ENCODE assay signal across 18 cellular contexts in the genomic region with DNA sequence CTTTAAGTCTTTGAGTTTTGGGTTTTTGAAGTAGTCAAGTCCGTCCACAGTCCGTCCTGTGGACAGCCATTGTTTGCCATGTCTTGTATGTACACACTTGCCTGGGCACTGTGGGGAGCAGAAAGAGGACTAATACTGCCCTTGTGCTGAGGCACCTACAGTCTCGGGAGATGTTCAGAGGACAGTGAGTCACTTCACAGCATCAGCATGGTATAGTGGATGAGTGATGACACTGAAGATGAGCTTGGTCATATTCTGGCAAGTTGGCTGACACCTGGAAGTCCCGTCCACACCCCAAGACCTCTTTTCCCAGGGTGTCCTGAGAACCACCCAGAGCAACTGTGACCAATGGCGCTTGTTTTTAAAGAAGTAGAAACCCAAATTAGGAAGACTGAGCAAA. TPM values are rescaled to one million over a fixed set of nuclear protein-coding genes. Genes with fewer than 3 reads are reported as not detected.
DNase-seq lines count a peak whose midpoint lies in the region; ATAC-seq, FAIRE-seq and TF ChIP-seq lines count a peak whose summit lies in the region.
"Had no signal": no experiment of that assay in that cellular context is flagged by ENCODE, and none has a peak within 500 bp of the region (broad histone marks: within the 10 kb centered on the region; RNA-seq: fewer than 3 reads in every experiment).

No MANE protein-coding gene starts in this region.

- dilution Hi-C loops in endothelial cell of umbilical vein (cut with MboI; ENCODE audit: extremely low pct_ligation_motif_present, low sequenced_read_pairs) = no loop called here

- H3K27me3 Mint-ChIP-seq in activated naive CD8-positive, alpha-beta T cell = no peaks in the 10 kb centered on the region
- no peaks in the 10 kb centered on the region for H3K27me3 Mint-ChIP-seq in activated naive CD8-positive, alpha-beta T cell treated with anti-CD3 and anti-CD28 coated beads, Interleukin-2, amount 50 U/mL, for 24 hours

- TF ChIP-seq POLR2A in endothelial cell of umbilical vein (IDR thresholded peaks at IDR 0.05; ENCODE audit: low read depth, low read length) (no peak), ovary (IDR thresholded peaks at IDR 0.05) (no peak), vagina (IDR thresholded peaks at IDR 0.05) (no peak)

- no peaks in the 10 kb centered on the region for H4K20me1 ChIP-seq in endothelial cell of umbilical vein (replicated peaks; ENCODE audit: control insufficient read depth, extremely low read depth, insufficient read depth, low read length)

- intact Hi-C loops in endothelial cell of umbilical vein (cut with micrococcal nuclease) (no loop called here), ovary (cut with DNase I) (loop anchor here in 1 of 4 donors (10.0 kb wide), 1 partner anchor 372 kb away; no protein-coding TSS in a partner anchor), vagina (cut with DNase I) (no loop called here)

- H3K4me1 ChIP-seq in endothelial cell of umbilical vein (ENCODE audit: control insufficient read depth, extremely low read depth, insufficient read depth, low read length) (peaks cover 71% of the 10 kb centered on the region), ovary (ENCODE audit: insufficient read depth) (peaks cover 1% of the 10 kb centered on the region), vagina (peaks cover 8% of the 10 kb centered on the region)

- H3K9ac ChIP-seq in endothelial cell of umbilical vein (replicated peaks; ENCODE audit: extremely low read depth, insufficient read depth, low read length) = no peak overlapping the region

- H3K36me3 Mint-ChIP-seq in activated naive CD8-positive, alpha-beta T cell = peaks cover 2% of the 10 kb centered on the region
- H3K36me3 Mint-ChIP-seq in activated naive CD8-positive, alpha-beta T cell treated with anti-CD3 and anti-CD28 coated beads, Interleukin-2, amount 50 U/mL, for 24 hours (ENCODE audit: low read depth) = peaks cover 2% of the 10 kb centered on the region

- H3K27ac ChIP-seq in endothelial cell of umbilical vein (ENCODE audit: insufficient read depth, low read depth, low read length) = peak overlapping the region; percentile 85
- H3K27ac ChIP-seq in ovary = no peak overlapping the region
- H3K27ac ChIP-seq in vagina = no peak overlapping the region

- peak overlapping the region; percentile 25 for H3K27ac Mint-ChIP-seq in activated naive CD8-positive, alpha-beta T cell
- H3K27ac Mint-ChIP-seq in activated naive CD8-positive, alpha-beta T cell treated with anti-CD3 and anti-CD28 coated beads, Interleukin-2, amount 50 U/mL, for 24 hours = no peak overlapping the region

- no peaks in the 10 kb centered on the region for H3K9me3 Mint-ChIP-seq in activated naive CD8-positive, alpha-beta T cell (ENCODE audit: low read depth)
- H3K9me3 Mint-ChIP-seq in activated naive CD8-positive, alpha-beta T cell treated with anti-CD3 and anti-CD28 coated beads, Interleukin-2, amount 50 U/mL, for 24 hours = no peaks in the 10 kb centered on the region

- no peaks in the 10 kb centered on the region for H3K27me3 ChIP-seq in endothelial cell of umbilical vein (ENCODE audit: control insufficient read depth in 2 of 2, insufficient read depth in 2 of 2, low read length in 2 of 2)
- H3K27me3 ChIP-seq in ovary = no peaks in the 10 kb centered on the region
- H3K27me3 ChIP-seq in vagina = no peaks in the 10 kb centered on the region

- CTCF ChIA-PET in endothelial cell of umbilical vein (lab: Charles Lee) = no interaction called here

- peaks cover 81% of the 10 kb centered on the region for H3K79me2 ChIP-seq in endothelial cell of umbilical vein (ENCODE audit: control insufficient read depth, insufficient read depth, low read length)

- no peak for FAIRE-seq in endothelial cell of umbilical vein (lab: Jason Lieb, UNC)
- FAIRE-seq: A204.1, HTR-8/SVneo had no signal

- POLR2A ChIA-PET in endothelial cell of umbilical vein (lab: Charles Lee) = no interaction called here

- ATAC-seq in activated naive CD8-positive, alpha-beta T cell treated with anti-CD3 and anti-CD28 coated beads, Interleukin-2, amount 50 U/mL, for 24 hours = no peak
- no peak for ATAC-seq in GM21723 (IDR thresholded peaks at IDR 0.05; ENCODE audit: unreplicated experiment)

- 92 to 94% (median 93%) methylated on average over 5 of the region's 5 CpGs for WGBS in ovary, 3 donors

- H3K9me3 ChIP-seq in endothelial cell of umbilical vein (replicated peaks; ENCODE audit: control insufficient read depth, insufficient read depth, low read length) (no peaks in the 10 kb centered on the region), ovary (no peaks in the 10 kb centered on the region), vagina (no peaks in the 10 kb centered on the region)

- H3K36me3 ChIP-seq in endothelial cell of umbilical vein (ENCODE audit: control insufficient read depth in 2 of 2, extremely low read depth in 1 of 2, insufficient read depth in 2 of 2, low read length in 2 of 2) (peaks cover 2 to 3% of the 10 kb centered on the region in 2 experiments), ovary (no peaks in the 10 kb centered on the region), vagina (peaks cover 0 to under 1% of the 10 kb centered on the region in 2 donors)

- BruUV-seq in endothelial cell of umbilical vein (replicated peaks; lab: Mats Ljungman, UMichigan) = no TSS peak

- H2AFZ ChIP-seq in endothelial cell of umbilical vein (ENCODE audit: low read depth, low read length) = no peak overlapping the region

- TF ChIP-seq EP300 in ovary (IDR thresholded peaks at IDR 0.05) = no peak

- DNase-seq in activated naive CD8-positive, alpha-beta T cell treated with anti-CD3 and anti-CD28 coated beads, Interleukin-2, amount 50 U/mL, for 24 hours = no peak
- DNase-seq in M059J (ENCODE audit: low read depth) = peak; percentile 10
- no peak for DNase-seq in endothelial cell of umbilical vein (ENCODE audit: low read depth, low spot score)
- no peak for DNase-seq in Ammon's horn (ENCODE audit: low spot score)
- no peak for DNase-seq in ovary
- DNase-seq in vagina (ENCODE audit: extremely low spot score in 2 of 2) = no peak
- DNase-seq: C1 segment of cervical spinal cord; EL; HCEC 1CT; NCI-H1417; NCI-H1930; NCI-H2171; NCI-H446 treated with DMSO at 0.1 percent for 48 hours; NK-92 treated with Interleukin-12 subunit alpha and Interleukin-12 subunit beta, amount 100 ng/mL, for 24 hours had no signal

- H3K4me3 Mint-ChIP-seq in activated naive CD8-positive, alpha-beta T cell = no peak overlapping the region
- no peak overlapping the region for H3K4me3 Mint-ChIP-seq in activated naive CD8-positive, alpha-beta T cell treated with anti-CD3 and anti-CD28 coated beads, Interleukin-2, amount 50 U/mL, for 24 hours

- no peak overlapping the region for H3K4me2 ChIP-seq in endothelial cell of umbilical vein (ENCODE audit: insufficient read depth, low read length)

- H3K4me1 Mint-ChIP-seq in activated naive CD8-positive, alpha-beta T cell (ENCODE audit: low read depth) = peaks cover 37% of the 10 kb centered on the region
- H3K4me1 Mint-ChIP-seq in activated naive CD8-positive, alpha-beta T cell treated with anti-CD3 and anti-CD28 coated beads, Interleukin-2, amount 50 U/mL, for 24 hours = peaks cover 23% of the 10 kb centered on the region

- H3K4me3 ChIP-seq in endothelial cell of umbilical vein (replicated peaks in 1 of 3; ENCODE audit: insufficient read depth in 1 of 3, low read depth in 1 of 3, low read length in 3 of 3) (no peak overlapping the region), ovary (no peak overlapping the region), vagina (no peak overlapping the region)

- TF ChIP-seq CTCF in endothelial cell of umbilical vein (IDR thresholded peaks at IDR 0.05; ENCODE audit: extremely low read depth in 1 of 2, insufficient read depth in 1 of 2, low read depth in 1 of 2, low read length in 2 of 2) (no peak), ovary (IDR thresholded peaks at IDR 0.05) (no peak), vagina (IDR thresholded peaks at IDR 0.05) (no peak)

- H3K9me1 ChIP-seq in endothelial cell of umbilical vein (replicated peaks; ENCODE audit: control insufficient read depth, extremely low read depth, insufficient read depth, low read length) = no peaks in the 10 kb centered on the region

TF ChIP-seq in endothelial cell of umbilical vein, 7 proteins besides CTCF, POLR2A, EP300 and RAD21 (continues in another document):
- TF ChIP-seq POLR2AphosphoS5 (IDR thresholded peaks at IDR 0.05; ENCODE audit: insufficient read depth, low read depth, low read length) (no peak), JUN (IDR thresholded peaks at IDR 0.05; ENCODE audit: borderline replicate concordance, insufficient read depth, insufficient read length, low read depth) (no peak), EZH2 (IDR thresholded peaks at IDR 0.05; ENCODE audit: borderline replicate concordance, low read depth, low read length, severe bottlenecking) (no peak)
- TF ChIP-seq, protein P1, sequence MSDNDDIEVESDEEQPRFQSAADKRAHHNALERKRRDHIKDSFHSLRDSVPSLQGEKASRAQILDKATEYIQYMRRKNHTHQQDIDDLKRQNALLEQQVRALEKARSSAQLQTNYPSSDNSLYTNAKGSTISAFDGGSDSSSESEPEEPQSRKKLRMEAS (IDR thresholded peaks at IDR 0.05; ENCODE audit: insufficient read depth, insufficient read length) = no peak

RNA-seq across cellular contexts. Expression of a gene that starts 29.2 kb away (rescaled TPM):
- 50.5 and 86.0 TPM in 2 replicates for total RNA-seq in M059J (2014; rRNA removed; shearing (Covaris generic))
- 114 and 115 TPM in 2 replicates for total RNA-seq in endothelial cell of umbilical vein
- polyA plus RNA-seq in endothelial cell of umbilical vein = 27.8 and 33.8 TPM in 2 replicates
- 34.5 and 37.1 TPM in 2 replicates for polyA plus RNA-seq in endothelial cell of umbilical vein (2011; cell fraction: cytosol; rRNA removed)
- polyA plus RNA-seq in endothelial cell of umbilical vein (2011; cell fraction: nucleus; rRNA removed) = 30.8 and 43.2 TPM in 2 replicates
- 30.4 and 40.0 TPM in 2 replicates for polyA plus RNA-seq in endothelial cell of umbilical vein (2012)
- polyA minus RNA-seq in endothelial cell of umbilical vein = 64.5 and 65.3 TPM in 2 replicates
- 18.5 TPM for polyA minus RNA-seq in endothelial cell of umbilical vein (2011; cell fraction: cytosol; rRNA and poly(A)+ RNA removed)
- 31.3 and 39.8 TPM in 2 replicates for polyA minus RNA-seq in endothelial cell of umbilical vein (2011; cell fraction: nucleus; rRNA and poly(A)+ RNA removed)
- 10 to 100 TPM; 14.1 to 51.3 (median 34.5) TPM for total RNA-seq in ovary
- 10 to 100 TPM in 1 of 2 donors, 1 to 10 TPM in 1; 6.8 to 15.5 TPM for polyA plus RNA-seq in ovary
- total RNA-seq in vagina = 15.7 TPM

RNA-seq across cellular contexts. Expression of a gene that starts 51.8 kb away (rescaled TPM):
- 67.4 and 71.3 TPM in 2 replicates for total RNA-seq in M059J (2014; rRNA removed; shearing (Covaris generic))
- 51.2 and 51.3 TPM in 2 replicates for total RNA-seq in endothelial cell of umbilical vein
- 36.6 and 40.0 TPM in 2 replicates for polyA plus RNA-seq in endothelial cell of umbilical vein
- polyA plus RNA-seq in endothelial cell of umbilical vein (2011; cell fraction: cytosol; rRNA removed) = 53.2 and 53.9 TPM in 2 replicates
- 36.6 and 42.5 TPM in 2 replicates for polyA plus RNA-seq in endothelial cell of umbilical vein (2011; cell fraction: nucleus; rRNA removed)
- 43.8 and 46.6 TPM in 2 replicates for polyA plus RNA-seq in endothelial cell of umbilical vein (2012)
- 35.5 and 38.3 TPM in 2 replicates for polyA minus RNA-seq in endothelial cell of umbilical vein
- polyA minus RNA-seq in endothelial cell of umbilical vein (2011; cell fraction: cytosol; rRNA and poly(A)+ RNA removed) = 10.8 TPM
- 9.3 and 12.0 TPM in 2 replicates for polyA minus RNA-seq in endothelial cell of umbilical vein (2011; cell fraction: nucleus; rRNA and poly(A)+ RNA removed)
- 10 to 100 TPM; 18.0 to 39.6 (median 33.9) TPM for total RNA-seq in ovary
- 10 to 100 TPM; 27.3 to 75.9 TPM for polyA plus RNA-seq in ovary
- 27.5 TPM for total RNA-seq in vagina
